1 cellular context compared by ENCODE assay signal in the genomic region with DNA sequence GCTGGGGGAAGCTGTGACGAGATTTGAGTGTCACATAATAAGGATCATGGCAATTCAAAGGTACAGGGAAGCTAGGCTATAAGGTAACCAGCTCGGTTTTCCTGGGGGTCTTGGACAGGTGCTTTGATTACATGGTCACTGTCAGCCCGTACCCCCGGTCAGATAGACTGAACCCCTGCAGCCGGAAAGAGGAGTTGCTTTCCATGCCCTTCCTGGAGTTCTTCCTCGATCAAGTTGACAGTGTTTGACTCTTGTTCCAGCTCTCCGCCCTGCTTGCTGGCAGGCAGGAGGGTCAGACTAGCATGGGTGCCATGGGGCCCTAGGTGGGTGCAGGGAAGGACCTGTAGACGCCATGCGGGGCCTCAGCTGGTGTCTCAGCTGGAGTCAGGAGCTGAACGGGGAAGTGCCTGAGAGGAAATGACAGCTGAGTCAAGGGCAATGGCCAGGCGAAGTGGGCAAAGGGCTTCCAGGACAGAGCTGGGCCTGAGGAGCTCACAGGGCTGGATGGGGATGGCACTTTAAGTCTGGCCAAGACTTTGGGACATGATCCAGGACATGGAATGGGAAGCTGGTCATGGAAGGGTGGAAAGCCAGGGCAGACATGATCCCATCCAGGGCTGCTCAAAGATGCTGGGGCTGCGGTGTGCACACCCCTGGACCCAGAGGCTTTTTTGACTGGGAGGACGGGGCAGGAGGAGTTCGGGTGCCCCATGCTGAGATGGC.
TF ChIP-seq lines count a peak whose summit lies in the region.

No MANE protein-coding gene starts in this region.

TF ChIP-seq in IMR-90, 13 proteins besides CTCF, POLR2A, EP300 and RAD21:
- TF ChIP-seq MAZ (IDR thresholded peaks at IDR 0.05; ENCODE audit: borderline replicate concordance, low read depth, low read length) (no peak), NFE2L2 (IDR thresholded peaks at IDR 0.05; ENCODE audit: low read depth, low read length) (no peak), SMC3 (IDR thresholded peaks at IDR 0.05; ENCODE audit: low read depth, low read length) (no peak), RFX5 (IDR thresholded peaks at IDR 0.05; ENCODE audit: low read depth, low read length) (no peak), BHLHE40 (IDR thresholded peaks at IDR 0.05; ENCODE audit: low read depth, low read length) (no peak)
